Comparison of ENCODE assay signal across 10 cellular contexts in the genomic region with DNA sequence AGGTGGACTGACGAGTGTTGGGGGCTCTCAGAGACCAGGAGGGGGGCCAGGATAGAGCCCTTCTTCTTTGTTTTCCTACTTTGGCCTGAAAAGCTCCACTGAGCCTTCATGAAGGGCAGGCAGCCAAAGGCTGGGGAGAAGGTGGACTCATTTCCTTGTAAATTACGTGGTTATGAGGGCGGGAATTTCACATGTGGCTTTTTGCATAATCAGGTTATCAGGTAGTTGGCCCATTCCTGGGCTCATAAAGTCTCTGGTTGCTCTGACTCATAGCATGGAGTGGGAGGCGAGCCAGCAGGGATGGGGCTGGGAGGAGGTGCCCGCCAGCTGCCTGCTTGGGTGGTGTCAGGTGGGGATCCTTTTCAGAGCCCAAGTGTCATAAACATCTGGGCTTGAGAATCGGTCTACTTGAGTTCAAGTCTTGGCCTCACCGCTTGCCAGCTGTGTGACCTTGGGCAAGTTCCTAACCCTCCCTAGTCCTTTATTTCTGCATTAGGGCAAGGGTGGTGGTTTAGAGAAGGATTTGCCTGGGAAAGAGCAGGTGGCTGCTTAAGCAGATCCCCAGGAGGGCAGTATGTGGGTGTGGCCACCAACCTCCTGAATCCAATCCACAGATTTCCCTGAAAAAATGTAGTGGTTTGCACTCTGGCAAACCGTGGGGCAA. TPM values are rescaled to one million over a fixed set of nuclear protein-coding genes. Genes with fewer than 3 reads are reported as not detected.
DNase-seq lines count a peak whose midpoint lies in the region; ATAC-seq, FAIRE-seq and TF ChIP-seq lines count a peak whose summit lies in the region.
"Had no signal": no experiment of that assay in that cellular context is flagged by ENCODE, and none has a peak within 500 bp of the region (broad histone marks: within the 10 kb centered on the region; RNA-seq: fewer than 3 reads in every experiment).

No MANE protein-coding gene starts in this region.

- DNase-seq in NCI-H2107 treated with DMSO at 0.1 percent for 48 hours (lab: John Stamatoyannopoulos, UW; ENCODE audit: unreplicated experiment) = peak; percentile 14
- DNase-seq in NCI-H2107 (lab: John Stamatoyannopoulos, UW) = no peak
- peak; percentile 86 for DNase-seq in RCC 7860 (ENCODE audit: low spot score)
- peak; percentile 68 to 79 for DNase-seq in foreskin fibroblast
- DNase-seq in thyroid gland = peak; percentile 23 to 38
- DNase-seq in GM10248 (ENCODE audit: extremely low spot score) = no peak
- DNase-seq in GM20000 (ENCODE audit: low spot score) = no peak
- DNase-seq: activated CD4-positive, alpha-beta T cell treated with anti-CD3 and anti-CD28 coated beads for 1 hour had no signal

- no peaks in the 10 kb centered on the region for H3K36me3 ChIP-seq in thyroid gland

- POLR2A ChIA-PET in GM10248 (lab: Yijun Ruan, JAX) = interaction anchor here (0.6 kb wide), 1 partner anchor 128 kb away, joined by 3 read pairs; no protein-coding TSS in a partner anchor

- TF ChIP-seq POLR2A in thyroid gland (IDR thresholded peaks at IDR 0.05) = no peak

- no peak for ATAC-seq in GM21619 (IDR thresholded peaks at IDR 0.05; ENCODE audit: unreplicated experiment)

- no peaks in the 10 kb centered on the region for H3K9me3 ChIP-seq in thyroid gland

- H3K4me1 ChIP-seq in thyroid gland = peaks cover 6 to 28% of the 10 kb centered on the region in 2 donors

- intact Hi-C loops in thyroid gland (cut with DNase I) = no loop called here

- no peaks in the 10 kb centered on the region for H3K27me3 ChIP-seq in thyroid gland

- 72 to 76% methylated on average over 8 of the region's 8 CpGs for WGBS in thyroid gland, 2 donors

- H3K4me3 ChIP-seq in foreskin fibroblast (ENCODE audit: low read depth in 1 of 2, low read length in 2 of 2) = no peak overlapping the region
- no peak overlapping the region for H3K4me3 ChIP-seq in thyroid gland (replicated peaks in 1 of 3)

- peak overlapping the region in 1 of 3 donors; percentile 44 for H3K27ac ChIP-seq in thyroid gland
- H3K27ac ChIP-seq: 22Rv1 had no signal

- CTCF ChIA-PET in GM10248 (lab: Yijun Ruan, JAX) = interaction anchor here (1.3 kb wide), 1 partner anchor 20 kb away, joined by 5 read pairs; no protein-coding TSS in a partner anchor

- TF ChIP-seq CTCF in foreskin fibroblast (IDR thresholded peaks at IDR 0.05; ENCODE audit: low read depth, low read length) (no peak), thyroid gland (IDR thresholded peaks at IDR 0.05) (no peak), GM10248 (IDR thresholded peaks at IDR 0.05; ENCODE audit: control extremely low read depth, extremely low read depth, low read depth, missing control alignments) (no peak), GM20000 (IDR thresholded peaks at IDR 0.05; ENCODE audit: extremely low read depth, missing control alignments) (no peak)

- peak; percentile 89 for FAIRE-seq in RCC 7860 (lab: Jason Lieb, UNC)

RNA-seq across cellular contexts. Expression of a gene that starts 26.5 kb away (rescaled TPM):
- total RNA-seq in thyroid gland = 10 to 100 TPM; 21.7 to 32.6 (median 30.9) TPM

Comparison
In these comparisons a context has a peak if more than half of its experiments do, and no peak if none do; other contexts are left out.
1. DNase-seq: peak in NCI-H2107 treated with DMSO at 0.1 percent for 48 hours (single experiment), RCC 7860 (single experiment), foreskin fibroblast (2 of 2) and thyroid gland (2 of 2); none in NCI-H2107 (single experiment), GM10248 (single experiment) and GM20000 (single experiment).